ENCODE assay signal across 19 cellular contexts in genomic region chr6:167962717-167963116, GRCh38. TPM values are rescaled to one million over a fixed set of nuclear protein-coding genes. Genes with fewer than 3 reads are reported as not detected.
DNase-seq lines count a peak whose midpoint lies in the region; ATAC-seq, FAIRE-seq and TF ChIP-seq lines count a peak whose summit lies in the region.
"Had no signal": no experiment of that assay in that cellular context is flagged by ENCODE, and none has a peak within 500 bp of the region (broad histone marks: within the 10 kb centered on the region; RNA-seq: fewer than 3 reads in every experiment).

No MANE protein-coding gene starts in this region.

- no peak for TF ChIP-seq EP300 in A549 (IDR thresholded peaks at IDR 0.05)

- ATAC-seq in A549 (no peak), left ventricle myocardium superior (peak; percentile 44), HG02970 (IDR thresholded peaks at IDR 0.05; ENCODE audit: low FRiP score, unreplicated experiment) (no peak)
- ATAC-seq: GM12878, HCT116, Panc1 had no signal

- H4K91ac ChIP-seq in trophoblast cell (ENCODE audit: low read depth, low read length) = no peak overlapping the region

- H3K27ac ChIP-seq in A549 = no peak overlapping the region
- H3K27ac ChIP-seq in BLaER1 treated with 17β-estradiol and CSF1 and Interleukin-3, amounts not matched to agents 10 nM and 100 nM = peak overlapping the region in 8 of 11 experiments; percentile 53 to 77 (median 57); a peak in 15 of 22 replicates
- no peak overlapping the region for H3K27ac ChIP-seq in trophoblast cell (ENCODE audit: low read depth, low read length)

- no peak overlapping the region for H3K14ac ChIP-seq in trophoblast cell (ENCODE audit: low read length)

- H3K4me3 ChIP-seq in A549 = no peak overlapping the region
- no peak overlapping the region for H3K4me3 ChIP-seq in BLaER1 treated with 17β-estradiol and CSF1 and Interleukin-3, amounts not matched to agents 10 nM and 100 nM
- H3K4me3 ChIP-seq in trophoblast cell (ENCODE audit: low read depth, low read length) = no peak overlapping the region
- H3K4me3 ChIP-seq: GM12878 had no signal

- no peak for TF ChIP-seq POLR2A in A549 (IDR thresholded peaks at IDR 0.05; ENCODE audit: low read length)

- peaks cover under 1% of the 10 kb centered on the region for H3K79me1 ChIP-seq in trophoblast cell (ENCODE audit: low read length)

- no peak overlapping the region for H2AK5ac ChIP-seq in trophoblast cell (ENCODE audit: low read length)

- TF ChIP-seq RAD21 in A549 (conservative IDR thresholded peaks at IDR 0.05 in 1 of 2, IDR thresholded peaks at IDR 0.05 in 1 of 2) = no peak

- H3K4ac ChIP-seq in trophoblast cell (ENCODE audit: low read depth, low read length) = no peak overlapping the region

- H3K23ac ChIP-seq in trophoblast cell (ENCODE audit: low read length) = no peak overlapping the region

- H3K4me2 ChIP-seq in A549 (peak overlapping the region; percentile 80; the same call in 2 of the 3 replicates), trophoblast cell (ENCODE audit: low read length) (no peak overlapping the region)
- peak overlapping the region; percentile 27 to 80 (median 67) for H3K4me2 ChIP-seq in BLaER1 treated with 17β-estradiol and CSF1 and Interleukin-3, amounts not matched to agents 10 nM and 100 nM

- H3K36me3 ChIP-seq in BLaER1 treated with 17β-estradiol and CSF1 and Interleukin-3, amounts not matched to agents 10 nM and 100 nM = peaks cover 26 to 67% (median 59%) of the 10 kb centered on the region in 11 experiments
- H3K36me3 ChIP-seq in trophoblast cell (ENCODE audit: control insufficient read depth in 1 of 2, insufficient read depth in 2 of 2, low read length in 2 of 2) = peaks cover 30% of the 10 kb centered on the region in 2 experiments

- peaks cover 0 to 49% (median 0%) of the 10 kb centered on the region in 11 experiments; a peak in 2 of 22 replicates for H4K20me1 ChIP-seq in BLaER1 treated with 17β-estradiol and CSF1 and Interleukin-3, amounts not matched to agents 10 nM and 100 nM

- H3K9me3 ChIP-seq in A549 (no peaks in the 10 kb centered on the region), trophoblast cell (ENCODE audit: insufficient read depth, low read depth, low read length) (no peaks in the 10 kb centered on the region)
- peaks cover 0 to 21% (median 4%) of the 10 kb centered on the region in 11 experiments; a peak in 5 of 22 replicates for H3K9me3 ChIP-seq in BLaER1 treated with 17β-estradiol and CSF1 and Interleukin-3, amounts not matched to agents 10 nM and 100 nM (replicated peaks in 1 of 11)

- H2AFZ ChIP-seq in trophoblast cell (ENCODE audit: insufficient read depth, low read length, poor library complexity) = no peak overlapping the region

- no peak overlapping the region for H4K12ac ChIP-seq in trophoblast cell (ENCODE audit: low read depth, low read length)

- no peak for DNase-seq in A549 (ENCODE audit: low read depth in 1 of 2, low spot score in 1 of 2)
- DNase-seq in NCI-H2171 treated with DMSO at 0.1 percent for 48 hours (lab: John Stamatoyannopoulos, UW) = peak; percentile 94
- DNase-seq in left ventricle myocardium superior = no peak
- DNase-seq in occipital lobe (lab: John Stamatoyannopoulos, UW) = no peak
- no peak for DNase-seq in frontal cortex (ENCODE audit: low spot score in 2 of 2)
- no peak for DNase-seq in trophoblast cell
- DNase-seq: C1 segment of cervical spinal cord, DMS53, NCI-H187, NCI-H69, SIG-M5, T-helper 2 cell had no signal

- no peak overlapping the region for H2BK12ac ChIP-seq in trophoblast cell (ENCODE audit: low read length)

- peaks cover 37% of the 10 kb centered on the region for H3K4me1 ChIP-seq in A549
- peaks cover 55 to 92% (median 79%) of the 10 kb centered on the region in 10 experiments for H3K4me1 ChIP-seq in BLaER1 treated with 17β-estradiol and CSF1 and Interleukin-3, amounts not matched to agents 10 nM and 100 nM
- peaks cover 1 to 2% of the 10 kb centered on the region in 2 experiments for H3K4me1 ChIP-seq in trophoblast cell (ENCODE audit: control insufficient read depth in 1 of 2, insufficient read depth in 2 of 2, low read length in 2 of 2)

- no peak overlapping the region for H3K18ac ChIP-seq in trophoblast cell (ENCODE audit: low read length)

- intact Hi-C loops in left ventricle myocardium superior (cut with micrococcal nuclease) = no loop called here

- H4K8ac ChIP-seq in trophoblast cell (ENCODE audit: low read depth, low read length) = no peak overlapping the region

- no peak overlapping the region for H2BK5ac ChIP-seq in trophoblast cell (ENCODE audit: low read depth, low read length, poor library complexity)

- TF ChIP-seq CTCF in A549 (IDR thresholded peaks at IDR 0.05) = no peak

- peak overlapping the region in 7 of 11 experiments; percentile 1 to 36 (median 32); a peak in 7 of 22 replicates for H3K9ac ChIP-seq in BLaER1 treated with 17β-estradiol and CSF1 and Interleukin-3, amounts not matched to agents 10 nM and 100 nM
- H3K9ac ChIP-seq in trophoblast cell (ENCODE audit: low read length) = no peak overlapping the region

- H2BK120ac ChIP-seq in trophoblast cell (ENCODE audit: insufficient read depth, low read length, poor library complexity) = no peak overlapping the region

- FAIRE-seq in A549 (lab: Jason Lieb, UNC) (no peak), frontal cortex (lab: Jason Lieb, UNC) (no peak)
- FAIRE-seq: GM12878 had no signal

- 78% methylated on average over 5 of the region's 5 CpGs for WGBS in A549 (ENCODE audit: missing lambda C conversion rate)
- no CpG with 5 or more reads among the region's 5 CpGs for WGBS in trophoblast cell (ENCODE audit: extremely low coverage, insufficient coverage, insufficient read length)

- POLR2A ChIA-PET in A549 (lab: Yijun Ruan, JAX) = no interaction called here

- CTCF ChIA-PET in A549 (lab: Yijun Ruan, JAX) = no interaction called here

- H3K79me2 ChIP-seq in trophoblast cell (ENCODE audit: control insufficient read depth, insufficient read depth, low read length, poor library complexity) = no peaks in the 10 kb centered on the region

- no peaks in the 10 kb centered on the region for H3K27me3 ChIP-seq in BLaER1 treated with 17β-estradiol and CSF1 and Interleukin-3, amounts not matched to agents 10 nM and 100 nM
- H3K27me3 ChIP-seq in trophoblast cell (ENCODE audit: insufficient read depth, low read length) = no peaks in the 10 kb centered on the region

TF ChIP-seq in A549, 52 proteins besides CTCF, POLR2A, EP300 and RAD21:
- TF ChIP-seq HOXB5 (CRISPR knock-in tag; IDR thresholded peaks at IDR 0.05) = no peak
- no peak for TF ChIP-seq ZSCAN20 (CRISPR knock-in tag; IDR thresholded peaks at IDR 0.05)
- TF ChIP-seq MYC (IDR thresholded peaks at IDR 0.05; ENCODE audit: borderline replicate concordance, low read length) = no peak
- TF ChIP-seq CBX2 (IDR thresholded peaks at IDR 0.05; ENCODE audit: borderline replicate concordance, low read depth) = no peak
- TF ChIP-seq RNF2 (IDR thresholded peaks at IDR 0.05; ENCODE audit: borderline replicate concordance, low read depth) = no peak
- no peak for TF ChIP-seq FOXS1 (CRISPR knock-in tag; IDR thresholded peaks at IDR 0.05)
- no peak for TF ChIP-seq HEYL (CRISPR knock-in tag; IDR thresholded peaks at IDR 0.05)
- TF ChIP-seq FOSL2 (IDR thresholded peaks at IDR 0.05) = no peak
- TF ChIP-seq FOSL2 (CRISPR knock-in tag; IDR thresholded peaks at IDR 0.05) = no peak
- TF ChIP-seq FOSB (CRISPR knock-in tag; IDR thresholded peaks at IDR 0.05) = no peak
- no peak for TF ChIP-seq CHD4 (IDR thresholded peaks at IDR 0.05; ENCODE audit: borderline replicate concordance)
- TF ChIP-seq CBX8 (IDR thresholded peaks at IDR 0.05) = no peak
TF ChIP-seq in A549: peak in this region for 0.

RNA-seq across cellular contexts. Expression of gene KIF25, which starts 34.8 kb away (rescaled TPM):
- polyA plus RNA-seq in A549 (2011; rRNA removed) (0.04 and 0.13 TPM in 2 replicates), A549 (2017; fragmentation: RNase III; extraction: RNeasy Plus Mini Kit Qiagen cat#74134 plus additional on column Dnase treatment) (0.06 to 0.49 TPM (median 0.15 TPM) in 3 replicates)
- polyA plus RNA-seq in A549 (2012; cell fraction: cytosol; rRNA removed) = 0.05 and 0.07 TPM in 2 replicates
- polyA plus RNA-seq in A549 (2012; cell fraction: nucleus; rRNA removed) = 0.16 and 0.24 TPM in 2 replicates
- not detected in 2 replicates for polyA minus RNA-seq in A549 (2011; rRNA and poly(A)+ RNA removed)
- total RNA-seq in left ventricle myocardium superior (not detected), occipital lobe (not detected), frontal cortex (0.41 TPM)
- 0.04 TPM in 1 of 2 replicates, not detected in the other for polyA plus RNA-seq in trophoblast cell (2013)
- total RNA-seq: G401, GM12878, HT1080 had no signal
- polyA plus RNA-seq: GM12878 had no signal

Comparison
In these comparisons a context has a peak if more than half of its experiments do, and no peak if none do; other contexts are left out.
1. H3K27ac ChIP-seq: peak in BLaER1 treated with 17β-estradiol and CSF1 and Interleukin-3, amounts not matched to agents 10 nM and 100 nM (8 of 11); none in A549 (0 of 2) and trophoblast cell (single experiment).